ENCODE assay signal across 10 cellular contexts in genomic region chr13:51721485-51721884, GRCh38.
A peak's percentile ranks its signal among the peaks of the same experiment; 100 is the strongest.
DNase-seq lines count a peak whose midpoint lies in the region; ATAC-seq and TF ChIP-seq lines count a peak whose summit lies in the region.
"Had no signal": no experiment of that assay in that cellular context is flagged by ENCODE, and none has a peak within 500 bp of the region (broad histone marks: within the 10 kb centered on the region; RNA-seq: fewer than 3 reads in every experiment).

No MANE protein-coding gene starts in this region.

- H3K27me3 Mint-ChIP-seq in activated B cell treated with CpG ODN at 0.5 μM for 24 hours = no peaks in the 10 kb centered on the region

- DNase-seq in activated B cell treated with CpG ODN at 0.5 μM for 24 hours = no peak
- peak; percentile 40 for DNase-seq in putamen (ENCODE audit: low spot score)
- no peak for DNase-seq in effector CD8-positive, alpha-beta T cell (lab: John Stamatoyannopoulos, UW)
- DNase-seq in GF-D8 (lab: John Stamatoyannopoulos, UW) = no peak
- DNase-seq in NCI-H2029 (lab: John Stamatoyannopoulos, UW) = no peak
- DNase-seq in NOMO-1 (lab: John Stamatoyannopoulos, UW; ENCODE audit: unreplicated experiment in 2 of 2) = no peak
- DNase-seq: DND-41, NCI-H2171 treated with DMSO at 0.1 percent for 48 hours had no signal

- H3K9me3 Mint-ChIP-seq in activated B cell treated with CpG ODN at 0.5 μM for 24 hours = no peaks in the 10 kb centered on the region

- H3K36me3 Mint-ChIP-seq in activated B cell treated with CpG ODN at 0.5 μM for 24 hours (ENCODE audit: low read depth) = peaks cover 25% of the 10 kb centered on the region

- peaks cover 15% of the 10 kb centered on the region for H3K4me1 Mint-ChIP-seq in activated B cell treated with CpG ODN at 0.5 μM for 24 hours

- POLR2A ChIA-PET in activated B cell treated with CpG ODN at 0.5 μM for 24 hours (lab: Charles Lee) = interaction anchor here (1.8 kb wide), 1 partner anchor 268 kb away, joined by 5 read pairs; the partner anchor contains the start of gene INTS6

- peak overlapping the region; percentile 51 for H3K27ac Mint-ChIP-seq in activated B cell treated with CpG ODN at 0.5 μM for 24 hours

- no peak for TF ChIP-seq CTCF in activated B cell treated with CpG ODN at 0.5 μM for 24 hours (IDR thresholded peaks at IDR 0.05)

- CTCF ChIA-PET in activated B cell treated with CpG ODN at 0.5 μM for 24 hours (lab: Charles Lee) = no interaction called here

- intact Hi-C loops in activated B cell treated with CpG ODN at 0.5 μM for 24 hours (cut with micrococcal nuclease) = loop anchor here (10.0 kb wide), 1 partner anchor 47 kb away; no protein-coding TSS in a partner anchor

- ATAC-seq in GM18909 (IDR thresholded peaks at IDR 0.05; ENCODE audit: poor library complexity, unreplicated experiment) (peak; percentile 90), HG02763 (IDR thresholded peaks at IDR 0.05; ENCODE audit: unreplicated experiment) (peak; percentile 83), activated B cell treated with CpG ODN at 0.5 μM for 24 hours (ENCODE audit: low read depth) (peak; percentile 28)

- H3K4me3 Mint-ChIP-seq in activated B cell treated with CpG ODN at 0.5 μM for 24 hours = no peak overlapping the region

Comparison
In these comparisons a context has a peak if more than half of its experiments do, and no peak if none do; other contexts are left out.
1. ATAC-seq: peak in every context shown above with its lines; median percentile 90 in GM18909; 83 in HG02763; 28 in activated B cell treated with CpG ODN at 0.5 μM for 24 hours.